ENCODE assay signal across 20 cellular contexts in genomic region chr2:240402566-240403295, GRCh38. TPM values are rescaled to one million over a fixed set of nuclear protein-coding genes. Genes with fewer than 3 reads are reported as not detected.
DNase-seq lines count a peak whose midpoint lies in the region; ATAC-seq, FAIRE-seq and TF ChIP-seq lines count a peak whose summit lies in the region.
"Had no signal": no experiment of that assay in that cellular context is flagged by ENCODE, and none has a peak within 500 bp of the region (broad histone marks: within the 10 kb centered on the region; RNA-seq: fewer than 3 reads in every experiment).

No MANE protein-coding gene starts in this region.

- ATAC-seq in natural killer cell treated with Interleukin-12 subunit alpha and Interleukin-12 subunit beta and Interleukin-15 and Interleukin-18, amount 100 ng/mL, for 72 hours = peak in 1 of 2 donors; percentile 4
- ATAC-seq in natural killer cell = no peak
- ATAC-seq in activated B cell treated with CpG ODN at 0.5 μM for 24 hours (ENCODE audit: low read depth) = no peak
- no peak for ATAC-seq in left lobe of liver
- no peak for ATAC-seq in aorta (ENCODE audit: low FRiP score)
- ATAC-seq: right cardiac atrium had no signal

- H3K27ac Mint-ChIP-seq in natural killer cell treated with Interleukin-12 subunit alpha and Interleukin-12 subunit beta and Interleukin-15 and Interleukin-18, amount 100 ng/mL, for 72 hours = no peak overlapping the region
- H3K27ac Mint-ChIP-seq in natural killer cell = no peak overlapping the region
- H3K27ac Mint-ChIP-seq in activated B cell treated with CpG ODN at 0.5 μM for 24 hours = no peak overlapping the region

- H3K36me3 Mint-ChIP-seq in natural killer cell treated with Interleukin-12 subunit alpha and Interleukin-12 subunit beta and Interleukin-15 and Interleukin-18, amount 100 ng/mL, for 72 hours = no peaks in the 10 kb centered on the region
- no peaks in the 10 kb centered on the region for H3K36me3 Mint-ChIP-seq in natural killer cell
- no peaks in the 10 kb centered on the region for H3K36me3 Mint-ChIP-seq in activated B cell treated with CpG ODN at 0.5 μM for 24 hours (ENCODE audit: low read depth)

- no peak for TF ChIP-seq CTCF in natural killer cell (IDR thresholded peaks at IDR 0.05)
- no peak for TF ChIP-seq CTCF in activated B cell treated with CpG ODN at 0.5 μM for 24 hours (IDR thresholded peaks at IDR 0.05)

- no peaks in the 10 kb centered on the region for H3K9me3 Mint-ChIP-seq in natural killer cell treated with Interleukin-12 subunit alpha and Interleukin-12 subunit beta and Interleukin-15 and Interleukin-18, amount 100 ng/mL, for 72 hours
- H3K9me3 Mint-ChIP-seq in natural killer cell (no peaks in the 10 kb centered on the region), activated B cell treated with CpG ODN at 0.5 μM for 24 hours (no peaks in the 10 kb centered on the region)
- H3K9me3 Mint-ChIP-seq: activated CD8-positive, alpha-beta T cell treated with anti-CD3 and anti-CD28 coated beads for 36 hours had no signal

- H3K4me1 Mint-ChIP-seq in natural killer cell treated with Interleukin-12 subunit alpha and Interleukin-12 subunit beta and Interleukin-15 and Interleukin-18, amount 100 ng/mL, for 72 hours (ENCODE audit: low read depth in 2 of 2) = no peaks in the 10 kb centered on the region
- H3K4me1 Mint-ChIP-seq in natural killer cell (no peaks in the 10 kb centered on the region), activated B cell treated with CpG ODN at 0.5 μM for 24 hours (no peaks in the 10 kb centered on the region)

- peaks cover 11 to 14% of the 10 kb centered on the region in 2 donors for H3K27me3 Mint-ChIP-seq in natural killer cell treated with Interleukin-12 subunit alpha and Interleukin-12 subunit beta and Interleukin-15 and Interleukin-18, amount 100 ng/mL, for 72 hours
- H3K27me3 Mint-ChIP-seq in natural killer cell (ENCODE audit: low read depth in 2 of 2) (peaks cover 0 to 6% of the 10 kb centered on the region in 2 donors), activated B cell treated with CpG ODN at 0.5 μM for 24 hours (peaks cover 5% of the 10 kb centered on the region)

- H3K36me3 ChIP-seq in aorta (ENCODE audit: control insufficient read depth in 1 of 2, insufficient read depth in 2 of 2, low read length in 1 of 2) = no peaks in the 10 kb centered on the region
- H3K36me3 ChIP-seq: BE2C, suprapubic skin had no signal

- H3K4me3 Mint-ChIP-seq in natural killer cell treated with Interleukin-12 subunit alpha and Interleukin-12 subunit beta and Interleukin-15 and Interleukin-18, amount 100 ng/mL, for 72 hours = no peak overlapping the region
- H3K4me3 Mint-ChIP-seq in natural killer cell = no peak overlapping the region
- no peak overlapping the region for H3K4me3 Mint-ChIP-seq in activated B cell treated with CpG ODN at 0.5 μM for 24 hours
- H3K4me3 Mint-ChIP-seq: activated CD8-positive, alpha-beta T cell treated with anti-CD3 and anti-CD28 coated beads for 36 hours had no signal

- DNase-seq in natural killer cell treated with Interleukin-12 subunit alpha and Interleukin-12 subunit beta and Interleukin-15 and Interleukin-18, amount 100 ng/mL, for 72 hours (ENCODE audit: low spot score) = peak; percentile 56
- DNase-seq in natural killer cell = no peak
- DNase-seq in activated B cell treated with CpG ODN at 0.5 μM for 24 hours = peak; percentile 5
- peak; percentile 36 for DNase-seq in left lobe of liver (ENCODE audit: low spot score)
- peak; percentile 40 to 59 for DNase-seq in aorta
- no peak for DNase-seq in GM12891 (ENCODE audit: insufficient read length, low spot score)
- DNase-seq in HuH-7 (ENCODE audit: low spot score) = no peak
- DNase-seq: activated CD8-positive, alpha-beta T cell treated with anti-CD3 and anti-CD28 coated beads for 36 hours; activated gamma-delta T cell; BE2C; DMS 273 treated with DMSO at 0.1 percent for 48 hours; GF-D8; NCI-H1694 treated with DMSO at 0.1 percent for 48 hours; NCI-H446; SHP77 treated with DMSO at 0.1 percent for 48 hours; stimulated activated CD4-positive, alpha-beta T cell treated with anti-CD3 and anti-CD28 coated beads, Interleukin-1b, Interleukin-23, amount 100 ng/mL, for 48 hours; T-helper 9 cell had no signal

- no peaks in the 10 kb centered on the region for H3K4me1 ChIP-seq in aorta (ENCODE audit: control insufficient read depth in 1 of 2, insufficient read depth in 2 of 2, low read length in 2 of 2)
- H3K4me1 ChIP-seq: BE2C had no signal

- no peak for TF ChIP-seq POLR2A in GM12891 (IDR thresholded peaks at IDR 0.05; ENCODE audit: low read depth, low read length)

- FAIRE-seq in GM12891 (lab: Jason Lieb, UNC) = no peak
- FAIRE-seq: astrocyte had no signal

- no peak overlapping the region for H3K4me3 ChIP-seq in aorta (ENCODE audit: low read length in 2 of 2)
- H3K4me3 ChIP-seq: suprapubic skin had no signal

- POLR2A ChIA-PET in activated B cell treated with CpG ODN at 0.5 μM for 24 hours (lab: Charles Lee) = no interaction called here

- H3K27me3 ChIP-seq in aorta (ENCODE audit: control insufficient read depth in 1 of 2, insufficient read depth in 2 of 2, low read length in 1 of 2) = no peaks in the 10 kb centered on the region
- H3K27me3 ChIP-seq: BE2C had no signal

- no peak overlapping the region for H3K27ac ChIP-seq in aorta (ENCODE audit: low read depth in 1 of 2, low read length in 2 of 2)
- H3K27ac ChIP-seq: suprapubic skin had no signal

- H3K9me3 ChIP-seq in aorta (ENCODE audit: control insufficient read depth, low read length) = no peaks in the 10 kb centered on the region
- H3K9me3 ChIP-seq: BE2C, suprapubic skin had no signal

- 90 to 92% methylated on average over 20 of the region's 20 CpGs for WGBS in aorta, 2 donors

- intact Hi-C loops in natural killer cell (cut with micrococcal nuclease) (no loop called here), activated B cell treated with CpG ODN at 0.5 μM for 24 hours (cut with micrococcal nuclease) (no loop called here), aorta (cut with DNase I) (no loop called here)

- CTCF ChIA-PET in activated B cell treated with CpG ODN at 0.5 μM for 24 hours (lab: Charles Lee) = no interaction called here

TF ChIP-seq in GM12891, 5 proteins besides CTCF, POLR2A, EP300 and RAD21:
- no peak for TF ChIP-seq PAX5 (IDR thresholded peaks at IDR 0.05; ENCODE audit: insufficient read depth, low read length, severe bottlenecking)

RNA-seq across cellular contexts. Expression of gene GPC1, which starts 32.7 kb away (rescaled TPM):
- total RNA-seq in natural killer cell treated with Interleukin-12 subunit alpha and Interleukin-12 subunit beta and Interleukin-15 and Interleukin-18, amount 100 ng/mL, for 72 hours = 1 to 10 TPM; 1.2 to 1.8 TPM
- total RNA-seq in natural killer cell (1 to 10 TPM in 1 of 3 donors, under 1 TPM in 2; 0.79 to 1.4 (median 0.94) TPM), activated B cell treated with CpG ODN at 0.5 μM for 24 hours (1.1 and 1.9 TPM in 2 replicates), left lobe of liver (29.4 TPM), aorta (10 to 100 TPM; 32.3 to 62.6 TPM)
- 10 to 100 TPM; 28.0 to 66.8 TPM for polyA plus RNA-seq in aorta
- polyA plus RNA-seq in GM12891 (2012; ENCODE audit: low read depth, missing spikeins) = 0.19 TPM

Comparison
In these comparisons a context has a peak if more than half of its experiments do, and no peak if none do; other contexts are left out.
1. DNase-seq: peak in natural killer cell treated with Interleukin-12 subunit alpha and Interleukin-12 subunit beta and Interleukin-15 and Interleukin-18, amount 100 ng/mL, for 72 hours (single experiment), activated B cell treated with CpG ODN at 0.5 μM for 24 hours (single experiment), left lobe of liver (single experiment) and aorta (2 of 2); none in natural killer cell (single experiment), GM12891 (single experiment) and HuH-7 (single experiment).
2. RNA of gene GPC1, which starts 32.7 kb away (total RNA-seq): 32.3 to 62.6 TPM in aorta and 29.4 TPM in left lobe of liver (single experiment); 1.1 to 1.9 TPM in activated B cell treated with CpG ODN at 0.5 μM for 24 hours, 1.2 to 1.8 TPM in natural killer cell treated with Interleukin-12 subunit alpha and Interleukin-12 subunit beta and Interleukin-15 and Interleukin-18, amount 100 ng/mL, for 72 hours and 0.79 to 1.4 TPM in natural killer cell; every median in the first group is over 10 times any median in the second.